In the genomic region with DNA sequence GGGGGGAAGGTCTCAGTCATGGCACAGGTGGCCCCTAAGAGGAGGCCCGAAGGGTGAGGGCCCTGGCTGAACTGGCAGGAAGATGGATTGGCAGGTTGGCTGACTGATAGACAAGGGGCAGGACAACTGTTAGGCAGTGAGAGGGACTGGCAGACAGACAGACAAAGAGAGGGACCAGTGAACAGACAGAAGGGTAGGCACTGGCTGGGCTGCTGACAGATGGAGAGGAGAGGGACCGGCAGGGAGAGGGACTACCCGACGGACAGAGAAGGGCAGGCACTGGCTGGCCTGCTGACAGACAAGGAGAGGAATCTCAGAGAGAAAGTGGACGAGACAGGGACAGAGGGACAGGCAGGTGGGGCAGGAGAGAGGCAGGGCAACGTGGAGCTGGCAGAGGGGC, we compare ENCODE assay signal across 1 cellular context.
TF ChIP-seq lines count a peak whose summit lies in the region.

No MANE protein-coding gene starts in this region.

TF ChIP-seq in HepG2, 621 proteins besides CTCF, POLR2A, EP300 and RAD21:
- TF ChIP-seq, protein P1, sequence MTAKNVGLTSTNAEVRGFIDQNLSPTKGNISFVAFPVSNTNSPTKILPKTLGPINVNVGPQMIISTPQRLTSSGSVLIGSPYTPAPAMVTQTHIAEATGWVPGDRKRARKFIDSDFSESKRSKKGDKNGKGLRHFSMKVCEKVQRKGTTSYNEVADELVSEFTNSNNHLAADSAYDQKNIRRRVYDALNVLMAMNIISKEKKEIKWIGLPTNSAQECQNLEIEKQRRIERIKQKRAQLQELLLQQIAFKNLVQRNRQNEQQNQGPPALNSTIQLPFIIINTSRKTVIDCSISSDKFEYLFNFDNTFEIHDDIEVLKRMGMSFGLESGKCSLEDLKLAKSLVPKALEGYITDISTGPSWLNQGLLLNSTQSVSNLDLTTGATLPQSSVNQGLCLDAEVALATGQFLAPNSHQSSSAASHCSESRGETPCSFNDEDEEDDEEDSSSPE (CRISPR knock-in tag; IDR thresholded peaks at IDR 0.05) = no peak
- TF ChIP-seq FOSL2 (CRISPR knock-in tag; IDR thresholded peaks at IDR 0.05) (no peak), ZKSCAN8 (CRISPR knock-in tag; IDR thresholded peaks at IDR 0.05; ENCODE audit: borderline replicate concordance) (no peak), RBM22 (optimal IDR thresholded peaks at IDR 0.05; ENCODE audit: low read length) (peak; percentile 27), RCOR2 (CRISPR knock-in tag; IDR thresholded peaks at IDR 0.05) (no peak)
- TF ChIP-seq, protein P2, sequence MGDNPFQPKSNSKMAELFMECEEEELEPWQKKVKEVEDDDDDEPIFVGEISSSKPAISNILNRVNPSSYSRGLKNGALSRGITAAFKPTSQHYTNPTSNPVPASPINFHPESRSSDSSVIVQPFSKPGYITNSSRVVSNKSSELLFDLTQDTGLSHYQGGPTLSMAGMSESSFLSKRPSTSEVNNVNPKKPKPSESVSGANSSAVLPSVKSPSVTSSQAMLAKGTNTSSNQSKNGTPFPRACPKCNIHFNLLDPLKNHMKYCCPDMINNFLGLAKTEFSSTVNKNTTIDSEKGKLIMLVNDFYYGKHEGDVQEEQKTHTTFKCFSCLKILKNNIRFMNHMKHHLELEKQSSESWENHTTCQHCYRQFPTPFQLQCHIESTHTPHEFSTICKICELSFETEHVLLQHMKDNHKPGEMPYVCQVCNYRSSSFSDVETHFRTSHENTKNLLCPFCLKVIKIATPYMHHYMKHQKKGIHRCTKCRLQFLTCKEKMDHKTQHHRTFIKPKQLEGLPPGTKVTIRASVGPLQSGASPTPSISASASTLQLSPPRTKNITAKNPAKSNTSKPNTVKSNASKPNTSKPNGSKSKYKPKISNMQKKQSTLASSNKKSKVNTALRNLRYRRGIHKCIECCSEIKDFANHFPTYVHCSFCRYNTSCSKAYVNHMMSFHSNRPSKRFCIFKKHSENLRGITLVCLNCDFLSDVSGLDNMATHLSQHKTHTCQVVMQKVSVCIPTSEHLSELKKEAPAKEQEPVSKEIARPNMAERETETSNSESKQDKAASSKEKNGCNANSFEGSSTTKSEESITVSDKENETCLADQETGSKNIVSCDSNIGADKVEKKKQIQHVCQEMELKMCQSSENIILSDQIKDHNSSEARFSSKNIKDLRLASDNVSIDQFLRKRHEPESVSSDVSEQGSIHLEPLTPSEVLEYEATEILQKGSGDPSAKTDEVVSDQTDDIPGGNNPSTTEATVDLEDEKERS (CRISPR knock-in tag; IDR thresholded peaks at IDR 0.05) = no peak
